Comparison of ENCODE assay signal across 1 cellular context in genomic region chr11:47516984-47517853, GRCh38.
TF ChIP-seq lines count a peak whose summit lies in the region.

No MANE protein-coding gene starts in this region.

TF ChIP-seq in GM23338, 12 proteins besides CTCF, POLR2A, EP300 and RAD21:
- TF ChIP-seq POLR2AphosphoS5 (IDR thresholded peaks at IDR 0.05; ENCODE audit: low read depth) = no peak
- TF ChIP-seq ZNF114 (CRISPR knock-in tag; IDR thresholded peaks at IDR 0.05) = no peak
- no peak for TF ChIP-seq NANOG (IDR thresholded peaks at IDR 0.05; ENCODE audit: borderline replicate concordance)
- TF ChIP-seq EZH2phosphoT487 (IDR thresholded peaks at IDR 0.05; ENCODE audit: unreplicated experiment) = no peak
- no peak for TF ChIP-seq ZNF331 (CRISPR knock-in tag; IDR thresholded peaks at IDR 0.05; ENCODE audit: low read depth)
- TF ChIP-seq, protein P1, sequence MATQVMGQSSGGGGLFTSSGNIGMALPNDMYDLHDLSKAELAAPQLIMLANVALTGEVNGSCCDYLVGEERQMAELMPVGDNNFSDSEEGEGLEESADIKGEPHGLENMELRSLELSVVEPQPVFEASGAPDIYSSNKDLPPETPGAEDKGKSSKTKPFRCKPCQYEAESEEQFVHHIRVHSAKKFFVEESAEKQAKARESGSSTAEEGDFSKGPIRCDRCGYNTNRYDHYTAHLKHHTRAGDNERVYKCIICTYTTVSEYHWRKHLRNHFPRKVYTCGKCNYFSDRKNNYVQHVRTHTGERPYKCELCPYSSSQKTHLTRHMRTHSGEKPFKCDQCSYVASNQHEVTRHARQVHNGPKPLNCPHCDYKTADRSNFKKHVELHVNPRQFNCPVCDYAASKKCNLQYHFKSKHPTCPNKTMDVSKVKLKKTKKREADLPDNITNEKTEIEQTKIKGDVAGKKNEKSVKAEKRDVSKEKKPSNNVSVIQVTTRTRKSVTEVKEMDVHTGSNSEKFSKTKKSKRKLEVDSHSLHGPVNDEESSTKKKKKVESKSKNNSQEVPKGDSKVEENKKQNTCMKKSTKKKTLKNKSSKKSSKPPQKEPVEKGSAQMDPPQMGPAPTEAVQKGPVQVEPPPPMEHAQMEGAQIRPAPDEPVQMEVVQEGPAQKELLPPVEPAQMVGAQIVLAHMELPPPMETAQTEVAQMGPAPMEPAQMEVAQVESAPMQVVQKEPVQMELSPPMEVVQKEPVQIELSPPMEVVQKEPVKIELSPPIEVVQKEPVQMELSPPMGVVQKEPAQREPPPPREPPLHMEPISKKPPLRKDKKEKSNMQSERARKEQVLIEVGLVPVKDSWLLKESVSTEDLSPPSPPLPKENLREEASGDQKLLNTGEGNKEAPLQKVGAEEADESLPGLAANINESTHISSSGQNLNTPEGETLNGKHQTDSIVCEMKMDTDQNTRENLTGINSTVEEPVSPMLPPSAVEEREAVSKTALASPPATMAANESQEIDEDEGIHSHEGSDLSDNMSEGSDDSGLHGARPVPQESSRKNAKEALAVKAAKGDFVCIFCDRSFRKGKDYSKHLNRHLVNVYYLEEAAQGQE (IDR thresholded peaks at IDR 0.05; ENCODE audit: unreplicated experiment) = no peak
- TF ChIP-seq JUNB (IDR thresholded peaks at IDR 0.05; ENCODE audit: unreplicated experiment) = no peak
- no peak for TF ChIP-seq EZH2 (IDR thresholded peaks at IDR 0.05; ENCODE audit: low read depth, unreplicated experiment)
